Comparison of ENCODE assay signal across 11 cellular contexts in the genomic region with DNA sequence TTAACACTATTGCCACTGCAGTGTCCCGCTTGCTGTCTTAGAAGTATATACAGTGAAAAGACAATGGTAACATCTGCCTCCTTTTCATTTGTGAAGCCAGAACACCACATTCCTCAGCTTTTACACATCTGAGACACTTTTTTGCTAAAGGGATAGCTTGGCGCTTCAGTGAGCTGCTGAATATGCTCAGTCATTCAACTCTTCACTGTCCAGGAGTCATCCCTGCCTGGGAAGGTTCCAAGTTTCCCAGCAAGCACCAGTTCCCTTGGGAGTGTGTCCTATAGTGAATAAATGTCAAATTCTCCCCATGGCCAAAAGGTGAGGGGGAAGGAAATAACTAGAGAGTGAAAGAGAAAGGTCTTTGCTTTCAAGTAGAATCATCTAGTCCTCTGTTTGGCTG. TPM values are rescaled to one million over a fixed set of nuclear protein-coding genes. Genes with fewer than 3 reads are reported as not detected.
A peak's percentile ranks its signal among the peaks of the same experiment; 100 is the strongest.
DNase-seq lines count a peak whose midpoint lies in the region; ATAC-seq and TF ChIP-seq lines count a peak whose summit lies in the region.
"Had no signal": no experiment of that assay in that cellular context is flagged by ENCODE, and none has a peak within 500 bp of the region (broad histone marks: within the 10 kb centered on the region; RNA-seq: fewer than 3 reads in every experiment).

No MANE protein-coding gene starts in this region.

- CTCF ChIA-PET in SK-N-SH (lab: Yijun Ruan, JAX) (interaction anchor here (0.9 to 5.0 kb wide), 4 partner anchors 26 to 158 kb away, joined by 3 to 23 read pairs (median 4); no protein-coding TSS in a partner anchor), Calu3 (lab: Charles Lee) (no interaction called here)

- H3K27me3 ChIP-seq in SK-N-SH (ENCODE audit: insufficient read depth) (no peaks in the 10 kb centered on the region), fibroblast of lung (ENCODE audit: control insufficient read depth, insufficient read depth, low read length) (no peaks in the 10 kb centered on the region), skeletal muscle satellite cell (ENCODE audit: control insufficient read depth, insufficient read depth, low read length) (no peaks in the 10 kb centered on the region)

- no peaks in the 10 kb centered on the region for H3K9me3 Mint-ChIP-seq in Calu3 (ENCODE audit: low read depth, unreplicated experiment)
- H3K9me3 Mint-ChIP-seq: activated naive CD8-positive, alpha-beta T cell treated with anti-CD3 and anti-CD28 coated beads for 36 hours had no signal

- DNase-seq in GM04504 (ENCODE audit: low read depth), result peak; percentile 85
- no peak for DNase-seq in SK-N-SH
- DNase-seq in fibroblast of lung (ENCODE audit: low read depth in 2 of 2), result peak; percentile 15 to 84
- no peak for DNase-seq in Calu3
- no peak for DNase-seq in T-helper 2 cell
- DNase-seq: activated naive CD8-positive, alpha-beta T cell treated with anti-CD3 and anti-CD28 coated beads for 36 hours; DMS 273 treated with DMSO at 0.1 percent for 48 hours; stimulated activated CD4-positive, alpha-beta T cell treated with anti-CD3 and anti-CD28 coated beads, Interleukin-12 subunit alpha, Interleukin-12 subunit beta, amount 100 ng/mL, for 4 hours had no signal

- H3K9ac ChIP-seq in SK-N-SH (peak overlapping the region; percentile 18; the same call in 1 of the 2 replicates), fibroblast of lung (ENCODE audit: insufficient read depth, low read length) (no peak overlapping the region), skeletal muscle satellite cell (ENCODE audit: low read depth, low read length) (peak overlapping the region; percentile 45)

- intact Hi-C loops in Calu3 (cut with micrococcal nuclease; ENCODE audit: unreplicated experiment), result no loop called here

- H3K4me2 ChIP-seq in SK-N-SH (no peak overlapping the region), fibroblast of lung (ENCODE audit: extremely low read depth, insufficient read depth, low read length) (no peak overlapping the region), skeletal muscle satellite cell (ENCODE audit: low read length) (no peak overlapping the region)

- H3K4me3 Mint-ChIP-seq in Calu3 (ENCODE audit: low read depth, unreplicated experiment), result no peak overlapping the region
- H3K4me3 Mint-ChIP-seq: activated naive CD8-positive, alpha-beta T cell treated with anti-CD3 and anti-CD28 coated beads for 36 hours had no signal

- H3K9me3 ChIP-seq in SK-N-SH, result no peaks in the 10 kb centered on the region
- no peaks in the 10 kb centered on the region for H3K9me3 ChIP-seq in fibroblast of lung (ENCODE audit: control insufficient read depth, insufficient read depth, low read depth, low read length)
- no peaks in the 10 kb centered on the region for H3K9me3 ChIP-seq in skeletal muscle satellite cell (replicated peaks; ENCODE audit: low read length)
- H3K9me3 ChIP-seq: thoracic aorta had no signal

- no TSS peak for BruUV-seq in Calu3 (replicated peaks; lab: Mats Ljungman, UMichigan)

- no peaks in the 10 kb centered on the region for H3K9me2 ChIP-seq in SK-N-SH

- H4K20me1 ChIP-seq in SK-N-SH (ENCODE audit: insufficient read depth) (no peaks in the 10 kb centered on the region), fibroblast of lung (ENCODE audit: control insufficient read depth, extremely low read depth, insufficient read depth, low read length) (no peaks in the 10 kb centered on the region)

- H3K27ac Mint-ChIP-seq in Calu3 (ENCODE audit: unreplicated experiment), result no peak overlapping the region
- H3K27ac Mint-ChIP-seq: activated naive CD8-positive, alpha-beta T cell treated with anti-CD3 and anti-CD28 coated beads for 36 hours had no signal

- no peak for TF ChIP-seq RAD21 in SK-N-SH (IDR thresholded peaks at IDR 0.05; ENCODE audit: low read length)

- H3K4me1 ChIP-seq in SK-N-SH (ENCODE audit: control insufficient read depth in 1 of 2, insufficient read depth in 2 of 2, low read depth in 1 of 2, low read length in 1 of 2) (peaks cover 2 to 16% of the 10 kb centered on the region in 2 experiments; a peak in 3 of 4 replicates), fibroblast of lung (ENCODE audit: control insufficient read depth, extremely low read depth, insufficient read depth, low read length) (peaks cover 20% of the 10 kb centered on the region), skeletal muscle satellite cell (ENCODE audit: control insufficient read depth, insufficient read depth, low read length) (peaks cover 30% of the 10 kb centered on the region)

- no peaks in the 10 kb centered on the region for H3K36me3 Mint-ChIP-seq in Calu3 (ENCODE audit: insufficient read depth, unreplicated experiment)

- H2AFZ ChIP-seq in SK-N-SH (ENCODE audit: low read depth) (no peak overlapping the region), fibroblast of lung (ENCODE audit: low read length) (no peak overlapping the region)

- ATAC-seq in HG03342 (IDR thresholded peaks at IDR 0.05; ENCODE audit: unreplicated experiment), result no peak

- H3K27ac ChIP-seq in SK-N-SH (ENCODE audit: low read depth in 2 of 2, low read length in 1 of 2) (peak overlapping the region in 1 of 2 experiments; percentile 78; a peak in 3 of 4 replicates), fibroblast of lung (ENCODE audit: insufficient read depth, low read length) (peak overlapping the region; percentile 18)
- H3K27ac ChIP-seq: thoracic aorta had no signal

- no peak for TF ChIP-seq EP300 in SK-N-SH (IDR thresholded peaks at IDR 0.05; ENCODE audit: borderline replicate concordance in 1 of 2, low read depth in 1 of 2, low read length in 1 of 2)

- H3K79me2 ChIP-seq in SK-N-SH (ENCODE audit: insufficient read depth), result no peaks in the 10 kb centered on the region
- H3K79me2 ChIP-seq in fibroblast of lung (ENCODE audit: control insufficient read depth, insufficient read depth, low read length), result no peaks in the 10 kb centered on the region

- H3K4me3 ChIP-seq in SK-N-SH (ENCODE audit: low read depth in 2 of 2, low read length in 1 of 2), result no peak overlapping the region
- H3K4me3 ChIP-seq in fibroblast of lung (replicated peaks in 1 of 4; ENCODE audit: control extremely low read depth in 1 of 4, insufficient read depth in 1 of 4, low read depth in 3 of 4, low read length in 4 of 4), result no peak overlapping the region
- H3K4me3 ChIP-seq in skeletal muscle satellite cell (ENCODE audit: low read length), result no peak overlapping the region
- H3K4me3 ChIP-seq: thoracic aorta had no signal

- TF ChIP-seq CTCF in SK-N-SH (IDR thresholded peaks at IDR 0.05), result no peak
- no peak for TF ChIP-seq CTCF in fibroblast of lung (conservative IDR thresholded peaks at IDR 0.05 in 1 of 2, IDR thresholded peaks at IDR 0.05 in 1 of 2; ENCODE audit: low read depth in 1 of 2, low read length in 2 of 2)
- TF ChIP-seq CTCF in Calu3 (IDR thresholded peaks at IDR 0.05; ENCODE audit: unreplicated experiment), result no peak

- no peaks in the 10 kb centered on the region for H3K27me3 Mint-ChIP-seq in Calu3 (ENCODE audit: unreplicated experiment)
- H3K27me3 Mint-ChIP-seq: activated naive CD8-positive, alpha-beta T cell treated with anti-CD3 and anti-CD28 coated beads for 36 hours had no signal

- POLR2A ChIA-PET in SK-N-SH (lab: Yijun Ruan, JAX), result no interaction called here

- H3F3A ChIP-seq in SK-N-SH (replicated peaks; ENCODE audit: insufficient read depth), result peaks cover 29% of the 10 kb centered on the region

- 63% methylated on average over 2 of the region's 2 CpGs for WGBS in SK-N-SH (ENCODE audit: low lambda C conversion rate)

- H3K36me3 ChIP-seq in SK-N-SH (replicated peaks in 1 of 2; ENCODE audit: control insufficient read depth in 1 of 2, insufficient read depth in 2 of 2, low read length in 1 of 2), result peaks cover 22 to 26% of the 10 kb centered on the region in 2 experiments
- H3K36me3 ChIP-seq in fibroblast of lung (ENCODE audit: control insufficient read depth, insufficient read depth, low read length), result peaks cover 5% of the 10 kb centered on the region
- H3K36me3 ChIP-seq in skeletal muscle satellite cell (ENCODE audit: insufficient read depth, low read length), result peaks cover 14% of the 10 kb centered on the region

- H3K4me1 Mint-ChIP-seq in Calu3 (ENCODE audit: low read depth, unreplicated experiment), result no peaks in the 10 kb centered on the region

TF ChIP-seq in SK-N-SH, 30 proteins besides CTCF, POLR2A, EP300 and RAD21:
- TF ChIP-seq PBX3 (IDR thresholded peaks at IDR 0.05) (peak; percentile 26; the same call in 1 of the 2 replicates), NFIC (IDR thresholded peaks at IDR 0.05; ENCODE audit: borderline replicate concordance) (peak; percentile 61), ZBTB33 (IDR thresholded peaks at IDR 0.05; ENCODE audit: borderline replicate concordance, low read depth) (no peak)

RNA-seq across cellular contexts. Expression of gene RBBP5, which starts 25.4 kb away (rescaled TPM):
- polyA plus RNA-seq in SK-N-SH (2012; rRNA removed) (5.7 and 7.7 TPM in 2 replicates), fibroblast of lung (16.4 and 19.9 TPM in 2 replicates)
- 8.5 and 9.2 TPM in 2 replicates for polyA plus RNA-seq in SK-N-SH (2012; cell fraction: cytosol; rRNA removed)
- 2.3 and 4.0 TPM in 2 replicates for polyA plus RNA-seq in SK-N-SH (2012; cell fraction: nucleus; rRNA removed)
- total RNA-seq in fibroblast of lung (19.8 and 22.1 TPM in 2 replicates), Calu3 (2022) (21.9 and 22.0 TPM in 2 replicates)
- polyA plus RNA-seq in fibroblast of lung (2012), result 8.7 and 10.3 TPM in 2 replicates
- 3.0 and 4.9 TPM in 2 replicates for polyA minus RNA-seq in fibroblast of lung (ENCODE audit: low replicate concordance)
- total RNA-seq in skeletal muscle satellite cell (2012; rRNA removed), result 15.3 and 17.5 TPM in 2 replicates

Comparison
In these comparisons a context has a peak if more than half of its experiments do, and no peak if none do; other contexts are left out.
1. DNase-seq: peak in GM04504 (single experiment) and fibroblast of lung (2 of 2); none in SK-N-SH (single experiment), Calu3 (single experiment) and T-helper 2 cell (0 of 5).